Comparison of ENCODE assay signal across 8 cellular contexts in the genomic region with DNA sequence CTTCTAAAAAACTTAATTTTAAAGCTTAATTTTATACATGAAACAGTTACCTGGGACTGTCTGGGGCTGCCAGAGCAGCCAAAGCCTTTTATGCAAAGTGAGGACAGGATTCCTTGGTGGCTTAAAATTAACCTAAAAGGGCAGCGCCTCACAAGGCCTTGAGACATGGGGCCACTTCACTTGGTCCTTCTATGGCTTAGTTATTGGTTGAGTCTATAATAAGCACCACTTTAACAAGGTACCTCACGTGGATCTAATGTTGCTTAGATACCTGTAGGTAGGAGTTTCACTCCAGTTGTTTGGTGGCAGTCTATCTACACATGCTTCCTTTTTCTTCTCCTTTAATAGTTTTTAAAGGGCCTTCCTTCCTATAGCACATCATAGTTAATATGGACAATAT.
"Had no signal": no experiment of that assay in that cellular context is flagged by ENCODE, and none has a peak within 500 bp of the region (broad histone marks: within the 10 kb centered on the region; RNA-seq: fewer than 3 reads in every experiment).

No MANE protein-coding gene starts in this region.

- H3K4me3 Mint-ChIP-seq: GM23338, H9, HFFc6 had no signal

- H3K9me3 Mint-ChIP-seq: GM23338, H9, HFFc6 had no signal

- H3K27ac Mint-ChIP-seq: GM23338, H9 had no signal

- ATAC-seq: GM23338, HCT116 had no signal

- H3K9me3 ChIP-seq: HAP-1 had no signal

- H3K27ac ChIP-seq: GM23248 had no signal

- H3K4me1 Mint-ChIP-seq: GM23338, H9 had no signal

- H3K4me3 ChIP-seq: GM23248, GM23338, HAP-1 had no signal

- H3K4me1 ChIP-seq: HAP-1 had no signal

- DNase-seq: GOT3, H7, H9 had no signal
